In the genomic region with DNA sequence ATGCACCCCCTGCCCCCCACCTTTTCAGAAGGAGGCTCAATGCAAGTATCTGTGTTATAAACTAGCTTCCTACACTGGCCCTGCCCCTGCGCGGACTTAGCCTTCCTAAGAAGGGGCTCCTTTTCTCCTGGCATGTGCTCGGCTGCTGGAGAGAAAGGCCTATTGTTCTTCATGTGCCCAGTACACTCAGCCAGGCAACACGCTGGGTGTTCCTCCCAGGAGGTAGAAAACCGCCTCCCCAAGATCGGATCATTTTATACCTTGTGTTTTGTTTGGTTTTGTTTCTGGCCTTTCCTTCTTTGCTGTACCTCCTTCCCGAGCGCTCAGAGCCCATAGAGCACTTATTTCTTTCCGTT, we compare ENCODE assay signal across 1 cellular context.
TF ChIP-seq lines count a peak whose summit lies in the region.

No MANE protein-coding gene starts in this region.

TF ChIP-seq in GM23338, 12 proteins besides CTCF, POLR2A, EP300 and RAD21 (continued from another document):
- TF ChIP-seq, protein P1, sequence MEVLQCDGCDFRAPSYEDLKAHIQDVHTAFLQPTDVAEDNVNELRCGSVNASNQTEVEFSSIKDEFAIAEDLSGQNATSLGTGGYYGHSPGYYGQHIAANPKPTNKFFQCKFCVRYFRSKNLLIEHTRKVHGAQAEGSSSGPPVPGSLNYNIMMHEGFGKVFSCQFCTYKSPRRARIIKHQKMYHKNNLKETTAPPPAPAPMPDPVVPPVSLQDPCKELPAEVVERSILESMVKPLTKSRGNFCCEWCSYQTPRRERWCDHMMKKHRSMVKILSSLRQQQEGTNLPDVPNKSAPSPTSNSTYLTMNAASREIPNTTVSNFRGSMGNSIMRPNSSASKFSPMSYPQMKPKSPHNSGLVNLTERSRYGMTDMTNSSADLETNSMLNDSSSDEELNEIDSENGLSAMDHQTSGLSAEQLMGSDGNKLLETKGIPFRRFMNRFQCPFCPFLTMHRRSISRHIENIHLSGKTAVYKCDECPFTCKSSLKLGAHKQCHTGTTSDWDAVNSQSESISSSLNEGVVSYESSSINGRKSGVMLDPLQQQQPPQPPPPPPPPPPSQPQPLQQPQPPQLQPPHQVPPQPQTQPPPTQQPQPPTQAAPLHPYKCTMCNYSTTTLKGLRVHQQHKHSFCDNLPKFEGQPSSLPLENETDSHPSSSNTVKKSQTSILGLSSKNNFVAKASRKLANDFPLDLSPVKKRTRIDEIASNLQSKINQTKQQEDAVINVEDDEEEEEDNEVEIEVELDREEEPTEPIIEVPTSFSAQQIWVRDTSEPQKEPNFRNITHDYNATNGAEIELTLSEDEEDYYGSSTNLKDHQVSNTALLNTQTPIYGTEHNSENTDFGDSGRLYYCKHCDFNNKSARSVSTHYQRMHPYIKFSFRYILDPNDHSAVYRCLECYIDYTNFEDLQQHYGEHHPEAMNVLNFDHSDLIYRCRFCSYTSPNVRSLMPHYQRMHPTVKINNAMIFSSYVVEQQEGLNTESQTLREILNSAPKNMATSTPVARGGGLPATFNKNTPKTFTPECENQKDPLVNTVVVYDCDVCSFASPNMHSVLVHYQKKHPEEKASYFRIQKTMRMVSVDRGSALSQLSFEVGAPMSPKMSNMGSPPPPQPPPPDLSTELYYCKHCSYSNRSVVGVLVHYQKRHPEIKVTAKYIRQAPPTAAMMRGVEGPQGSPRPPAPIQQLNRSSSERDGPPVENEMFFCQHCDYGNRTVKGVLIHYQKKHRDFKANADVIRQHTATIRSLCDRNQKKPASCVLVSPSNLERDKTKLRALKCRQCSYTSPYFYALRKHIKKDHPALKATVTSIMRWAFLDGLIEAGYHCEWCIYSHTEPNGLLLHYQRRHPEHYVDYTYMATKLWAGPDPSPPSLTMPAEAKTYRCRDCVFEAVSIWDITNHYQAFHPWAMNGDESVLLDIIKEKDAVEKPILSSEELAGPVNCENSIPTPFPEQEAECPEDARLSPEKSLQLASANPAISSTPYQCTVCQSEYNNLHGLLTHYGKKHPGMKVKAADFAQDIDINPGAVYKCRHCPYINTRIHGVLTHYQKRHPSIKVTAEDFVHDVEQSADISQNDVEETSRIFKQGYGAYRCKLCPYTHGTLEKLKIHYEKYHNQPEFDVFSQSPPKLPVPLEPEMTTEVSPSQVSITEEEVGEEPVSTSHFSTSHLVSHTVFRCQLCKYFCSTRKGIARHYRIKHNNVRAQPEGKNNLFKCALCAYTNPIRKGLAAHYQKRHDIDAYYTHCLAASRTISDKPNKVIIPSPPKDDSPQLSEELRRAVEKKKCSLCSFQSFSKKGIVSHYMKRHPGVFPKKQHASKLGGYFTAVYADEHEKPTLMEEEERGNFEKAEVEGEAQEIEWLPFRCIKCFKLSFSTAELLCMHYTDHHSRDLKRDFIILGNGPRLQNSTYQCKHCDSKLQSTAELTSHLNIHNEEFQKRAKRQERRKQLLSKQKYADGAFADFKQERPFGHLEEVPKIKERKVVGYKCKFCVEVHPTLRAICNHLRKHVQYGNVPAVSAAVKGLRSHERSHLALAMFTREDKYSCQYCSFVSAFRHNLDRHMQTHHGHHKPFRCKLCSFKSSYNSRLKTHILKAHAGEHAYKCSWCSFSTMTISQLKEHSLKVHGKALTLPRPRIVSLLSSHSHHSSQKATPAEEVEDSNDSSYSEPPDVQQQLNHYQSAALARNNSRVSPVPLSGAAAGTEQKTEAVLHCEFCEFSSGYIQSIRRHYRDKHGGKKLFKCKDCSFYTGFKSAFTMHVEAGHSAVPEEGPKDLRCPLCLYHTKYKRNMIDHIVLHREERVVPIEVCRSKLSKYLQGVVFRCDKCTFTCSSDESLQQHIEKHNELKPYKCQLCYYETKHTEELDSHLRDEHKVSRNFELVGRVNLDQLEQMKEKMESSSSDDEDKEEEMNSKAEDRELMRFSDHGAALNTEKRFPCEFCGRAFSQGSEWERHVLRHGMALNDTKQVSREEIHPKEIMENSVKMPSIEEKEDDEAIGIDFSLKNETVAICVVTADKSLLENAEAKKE (CRISPR knock-in tag; IDR thresholded peaks at IDR 0.05): no peak
- TF ChIP-seq EZH2phosphoT487 (IDR thresholded peaks at IDR 0.05; ENCODE audit: unreplicated experiment): no peak
- TF ChIP-seq, protein P2, sequence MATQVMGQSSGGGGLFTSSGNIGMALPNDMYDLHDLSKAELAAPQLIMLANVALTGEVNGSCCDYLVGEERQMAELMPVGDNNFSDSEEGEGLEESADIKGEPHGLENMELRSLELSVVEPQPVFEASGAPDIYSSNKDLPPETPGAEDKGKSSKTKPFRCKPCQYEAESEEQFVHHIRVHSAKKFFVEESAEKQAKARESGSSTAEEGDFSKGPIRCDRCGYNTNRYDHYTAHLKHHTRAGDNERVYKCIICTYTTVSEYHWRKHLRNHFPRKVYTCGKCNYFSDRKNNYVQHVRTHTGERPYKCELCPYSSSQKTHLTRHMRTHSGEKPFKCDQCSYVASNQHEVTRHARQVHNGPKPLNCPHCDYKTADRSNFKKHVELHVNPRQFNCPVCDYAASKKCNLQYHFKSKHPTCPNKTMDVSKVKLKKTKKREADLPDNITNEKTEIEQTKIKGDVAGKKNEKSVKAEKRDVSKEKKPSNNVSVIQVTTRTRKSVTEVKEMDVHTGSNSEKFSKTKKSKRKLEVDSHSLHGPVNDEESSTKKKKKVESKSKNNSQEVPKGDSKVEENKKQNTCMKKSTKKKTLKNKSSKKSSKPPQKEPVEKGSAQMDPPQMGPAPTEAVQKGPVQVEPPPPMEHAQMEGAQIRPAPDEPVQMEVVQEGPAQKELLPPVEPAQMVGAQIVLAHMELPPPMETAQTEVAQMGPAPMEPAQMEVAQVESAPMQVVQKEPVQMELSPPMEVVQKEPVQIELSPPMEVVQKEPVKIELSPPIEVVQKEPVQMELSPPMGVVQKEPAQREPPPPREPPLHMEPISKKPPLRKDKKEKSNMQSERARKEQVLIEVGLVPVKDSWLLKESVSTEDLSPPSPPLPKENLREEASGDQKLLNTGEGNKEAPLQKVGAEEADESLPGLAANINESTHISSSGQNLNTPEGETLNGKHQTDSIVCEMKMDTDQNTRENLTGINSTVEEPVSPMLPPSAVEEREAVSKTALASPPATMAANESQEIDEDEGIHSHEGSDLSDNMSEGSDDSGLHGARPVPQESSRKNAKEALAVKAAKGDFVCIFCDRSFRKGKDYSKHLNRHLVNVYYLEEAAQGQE (IDR thresholded peaks at IDR 0.05; ENCODE audit: unreplicated experiment): no peak
